27 cellular contexts compared by ENCODE assay signal in the genomic region with DNA sequence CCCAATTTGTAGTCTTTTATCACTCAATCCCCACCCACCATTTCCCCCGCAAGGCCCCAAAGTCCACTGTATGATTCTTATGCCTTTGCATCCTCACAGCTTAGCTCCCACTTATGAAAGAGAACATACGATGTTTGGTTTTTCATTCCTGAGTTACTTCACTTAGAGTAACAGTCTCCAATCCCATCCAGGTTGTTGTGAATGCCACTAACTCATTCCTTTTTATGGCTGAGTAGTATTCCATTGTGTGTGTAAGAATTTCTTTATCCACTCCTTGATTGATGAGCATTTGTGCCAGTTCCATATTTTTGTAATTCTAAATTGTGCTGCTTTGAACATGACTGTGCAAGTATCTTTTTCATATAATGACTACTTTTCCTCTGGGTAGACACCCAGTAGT.
DNase-seq lines count a peak whose midpoint lies in the region; ATAC-seq, FAIRE-seq and TF ChIP-seq lines count a peak whose summit lies in the region.
"Had no signal": no experiment of that assay in that cellular context is flagged by ENCODE, and none has a peak within 500 bp of the region (broad histone marks: within the 10 kb centered on the region; RNA-seq: fewer than 3 reads in every experiment).

No MANE protein-coding gene starts in this region.

- peaks cover 6% of the 10 kb centered on the region for H3K4me1 Mint-ChIP-seq in memory B cell

- FAIRE-seq in K562 (lab: Jason Lieb, UNC), result no peak
- FAIRE-seq: A204.1, G401.6, GM12891, GM19239 had no signal

- no peaks in the 10 kb centered on the region for H3K36me3 ChIP-seq in A673 (ENCODE audit: insufficient read depth, low read length, poor library complexity, severe bottlenecking)
- no peaks in the 10 kb centered on the region for H3K36me3 ChIP-seq in HEK293 (ENCODE audit: control insufficient read depth in 2 of 2, insufficient read depth in 1 of 2, low read length in 2 of 2)
- no peaks in the 10 kb centered on the region for H3K36me3 ChIP-seq in K562 (ENCODE audit: control insufficient read depth, insufficient read depth, low read length)
- H3K36me3 ChIP-seq in ascending aorta, result no peaks in the 10 kb centered on the region
- H3K36me3 ChIP-seq: BE2C had no signal

- H3K4me3 Mint-ChIP-seq in memory B cell, result no peak overlapping the region
- H3K4me3 Mint-ChIP-seq: CD14-positive monocyte; CD4-positive, alpha-beta memory T cell; CD4-positive, CD25-positive, alpha-beta regulatory T cell; CD8-positive, alpha-beta memory T cell had no signal

- TSS peak; percentile 15 for BruUV-seq in A673 (replicated peaks; lab: Mats Ljungman, UMichigan)
- no TSS peak for BruUV-seq in K562 (replicated peaks; lab: Mats Ljungman, UMichigan)

- no peak for TF ChIP-seq POLR2A in K562 (conservative IDR thresholded peaks at IDR 0.05)

- POLR2A ChIA-PET in A673 (lab: Charles Lee; ENCODE audit: low non-redundant PET) (no interaction called here), HEK293 (lab: Yijun Ruan, JAX) (no interaction called here), K562 (lab: Yijun Ruan, JAX) (interaction anchor here (1.0 kb wide), 1 partner anchor 13 kb away, joined by 3 read pairs; no protein-coding TSS in a partner anchor)

- H3K27ac Mint-ChIP-seq in memory B cell, result peak overlapping the region; percentile 47
- H3K27ac Mint-ChIP-seq: CD14-positive monocyte; CD4-positive, CD25-positive, alpha-beta regulatory T cell had no signal

- no peak overlapping the region for H2AFZ ChIP-seq in K562 (ENCODE audit: low read depth, low read length)

- H3K9me3 ChIP-seq in A673 (ENCODE audit: low read depth, low read length, poor library complexity, severe bottlenecking) (no peaks in the 10 kb centered on the region), HEK293 (ENCODE audit: control insufficient read depth, insufficient read depth, low read depth, low read length) (no peaks in the 10 kb centered on the region), K562 (replicated peaks; ENCODE audit: control insufficient read depth, insufficient read depth, low read depth, low read length) (no peaks in the 10 kb centered on the region), ascending aorta (no peaks in the 10 kb centered on the region)
- H3K9me3 ChIP-seq: BE2C, BLaER1 had no signal

- in situ Hi-C loops in K562 (cut with MboI), result no loop called here

- peaks cover 7% of the 10 kb centered on the region; the same call in 1 of the 3 replicates for H3K79me2 ChIP-seq in K562 (ENCODE audit: control insufficient read depth, insufficient read depth, low read length)

- ATAC-seq in K562, result no peak
- ATAC-seq in memory B cell (ENCODE audit: low read depth), result no peak
- ATAC-seq in HG03457 (IDR thresholded peaks at IDR 0.05; ENCODE audit: unreplicated experiment), result no peak

- TF ChIP-seq RAD21 in K562 (CRISPR knock-in tag; conservative IDR thresholded peaks at IDR 0.05 in 1 of 2, IDR thresholded peaks at IDR 0.05 in 1 of 2), result no peak

- no peaks in the 10 kb centered on the region for H3K9me1 ChIP-seq in K562 (ENCODE audit: control insufficient read depth, insufficient read depth, low read length)

- TF ChIP-seq EP300 in K562 (IDR thresholded peaks at IDR 0.05; ENCODE audit: low read length), result no peak

- no peak overlapping the region for H3K4me2 ChIP-seq in K562 (ENCODE audit: insufficient read depth, low read length)
- H3K4me2 ChIP-seq: BLaER1 had no signal

- H3K4me1 ChIP-seq in A673 (ENCODE audit: insufficient read depth, low read length, poor library complexity, severe bottlenecking), result no peaks in the 10 kb centered on the region
- H3K4me1 ChIP-seq in HEK293 (ENCODE audit: control insufficient read depth, insufficient read depth, low read length), result no peaks in the 10 kb centered on the region; the same call in 1 of the 2 replicates
- no peaks in the 10 kb centered on the region for H3K4me1 ChIP-seq in K562 (replicated peaks in 1 of 2; ENCODE audit: control insufficient read depth in 2 of 2, insufficient read depth in 2 of 2, low read length in 2 of 2)
- H3K4me1 ChIP-seq in ascending aorta, result peaks cover 0 to 2% of the 10 kb centered on the region in 2 donors
- H3K4me1 ChIP-seq: BE2C, BLaER1 had no signal

- H3K27me3 ChIP-seq in A673 (replicated peaks; ENCODE audit: insufficient read depth, low read depth, low read length, poor library complexity), result no peaks in the 10 kb centered on the region
- no peaks in the 10 kb centered on the region for H3K27me3 ChIP-seq in K562 (ENCODE audit: control insufficient read depth in 2 of 2, insufficient read depth in 2 of 2, low read length in 2 of 2)
- H3K27me3 ChIP-seq in ascending aorta, result no peaks in the 10 kb centered on the region
- H3K27me3 ChIP-seq: BE2C, BLaER1 had no signal

- H3K9me3 Mint-ChIP-seq in memory B cell, result peaks cover 2% of the 10 kb centered on the region
- H3K9me3 Mint-ChIP-seq: CD4-positive, alpha-beta memory T cell; CD8-positive, alpha-beta memory T cell had no signal

- CTCF ChIA-PET in A673 (lab: Charles Lee), result no interaction called here
- CTCF ChIA-PET in HEK293 (lab: Yijun Ruan, JAX), result no interaction called here
- CTCF ChIA-PET in K562 (lab: Yijun Ruan, JAX; ENCODE audit: low intra/inter-chr PET ratio), result no interaction called here

- H3K27me3 Mint-ChIP-seq in memory B cell, result no peaks in the 10 kb centered on the region
- H3K27me3 Mint-ChIP-seq: CD4-positive, alpha-beta memory T cell; CD4-positive, CD25-positive, alpha-beta regulatory T cell had no signal

- H3K4me3 ChIP-seq in A673 (ENCODE audit: low read depth, low read length, poor library complexity, severe bottlenecking), result no peak overlapping the region
- H3K4me3 ChIP-seq in HEK293 (ENCODE audit: low read depth, low read length), result no peak overlapping the region
- H3K4me3 ChIP-seq in K562, result no peak overlapping the region
- no peak overlapping the region for H3K4me3 ChIP-seq in ascending aorta
- H3K4me3 ChIP-seq: BLaER1 had no signal

- H3K27ac ChIP-seq in A673 (ENCODE audit: low read depth, low read length, poor library complexity, severe bottlenecking) (no peak overlapping the region), HEK293 (ENCODE audit: extremely low read depth, low read depth, low read length) (no peak overlapping the region), K562 (ENCODE audit: extremely low read depth, low read depth, low read length) (no peak overlapping the region), ascending aorta (no peak overlapping the region)
- H3K27ac ChIP-seq: BLaER1 had no signal

- TF ChIP-seq CTCF in A673 (conservative IDR thresholded peaks at IDR 0.05; ENCODE audit: low read depth, low read length) (no peak), HEK293 (tag by site-specific recombination; IDR thresholded peaks at IDR 0.05) (no peak), K562 (IDR thresholded peaks at IDR 0.05 in 2 of 3, conservative IDR thresholded peaks at IDR 0.05 in 1 of 3; ENCODE audit: insufficient read depth in 2 of 3, low read depth in 1 of 3, low read length in 3 of 3) (no peak), ascending aorta (IDR thresholded peaks at IDR 0.05) (no peak)

- H3K36me3 Mint-ChIP-seq in memory B cell, result peaks cover 7% of the 10 kb centered on the region

- WGBS in K562 (ENCODE audit: insufficient coverage, low coverage, missing lambda C conversion rate), result 84% methylated on average over 2 of the region's 2 CpGs

- intact Hi-C loops in A673 (cut with micrococcal nuclease; ENCODE audit: unreplicated experiment), result no loop called here
- intact Hi-C loops in K562 (cut with micrococcal nuclease), result no loop called here
- intact Hi-C loops in ascending aorta (cut with DNase I), result no loop called here

- no peak overlapping the region for H3K9ac ChIP-seq in K562 (ENCODE audit: insufficient read depth in 1 of 2, low read depth in 2 of 2, low read length in 2 of 2)
- H3K9ac ChIP-seq: BLaER1 had no signal

- DNase-seq in A673 (ENCODE audit: low spot score) (no peak), K562 (ENCODE audit: extremely low read depth in 1 of 4, low spot score in 3 of 4) (no peak), memory B cell (ENCODE audit: low spot score in 2 of 2) (no peak), cerebellum (ENCODE audit: low spot score) (no peak), ascending aorta (ENCODE audit: low spot score in 2 of 2) (no peak)
- DNase-seq: 8988T; BE2C; C1 segment of cervical spinal cord; CD4-positive, alpha-beta memory T cell; CD4-positive, CD25-positive, alpha-beta regulatory T cell; CD8-positive, alpha-beta memory T cell; COR-L47; DMS 273 treated with DMSO at 0.1 percent for 48 hours; DMS153; DMS53; DMS79; DND-41; EL; GF-D8 had no signal

- H4K20me1 ChIP-seq in K562 (replicated peaks; ENCODE audit: control insufficient read depth, insufficient read depth, low read length), result no peaks in the 10 kb centered on the region

TF ChIP-seq in HEK293, 187 proteins besides CTCF, POLR2A, EP300 and RAD21 (continues in another document):
- TF ChIP-seq, protein P1, sequence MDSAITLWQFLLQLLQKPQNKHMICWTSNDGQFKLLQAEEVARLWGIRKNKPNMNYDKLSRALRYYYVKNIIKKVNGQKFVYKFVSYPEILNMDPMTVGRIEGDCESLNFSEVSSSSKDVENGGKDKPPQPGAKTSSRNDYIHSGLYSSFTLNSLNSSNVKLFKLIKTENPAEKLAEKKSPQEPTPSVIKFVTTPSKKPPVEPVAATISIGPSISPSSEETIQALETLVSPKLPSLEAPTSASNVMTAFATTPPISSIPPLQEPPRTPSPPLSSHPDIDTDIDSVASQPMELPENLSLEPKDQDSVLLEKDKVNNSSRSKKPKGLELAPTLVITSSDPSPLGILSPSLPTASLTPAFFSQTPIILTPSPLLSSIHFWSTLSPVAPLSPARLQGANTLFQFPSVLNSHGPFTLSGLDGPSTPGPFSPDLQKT (IDR thresholded peaks at IDR 0.05; ENCODE audit: borderline replicate concordance, low read depth, low read length), result no peak
- no peak for TF ChIP-seq ZNF37A (tag by site-specific recombination; IDR thresholded peaks at IDR 0.05)

TF ChIP-seq in K562, 482 proteins besides CTCF, POLR2A, EP300 and RAD21 (continues in another document):
- TF ChIP-seq, protein P2, sequence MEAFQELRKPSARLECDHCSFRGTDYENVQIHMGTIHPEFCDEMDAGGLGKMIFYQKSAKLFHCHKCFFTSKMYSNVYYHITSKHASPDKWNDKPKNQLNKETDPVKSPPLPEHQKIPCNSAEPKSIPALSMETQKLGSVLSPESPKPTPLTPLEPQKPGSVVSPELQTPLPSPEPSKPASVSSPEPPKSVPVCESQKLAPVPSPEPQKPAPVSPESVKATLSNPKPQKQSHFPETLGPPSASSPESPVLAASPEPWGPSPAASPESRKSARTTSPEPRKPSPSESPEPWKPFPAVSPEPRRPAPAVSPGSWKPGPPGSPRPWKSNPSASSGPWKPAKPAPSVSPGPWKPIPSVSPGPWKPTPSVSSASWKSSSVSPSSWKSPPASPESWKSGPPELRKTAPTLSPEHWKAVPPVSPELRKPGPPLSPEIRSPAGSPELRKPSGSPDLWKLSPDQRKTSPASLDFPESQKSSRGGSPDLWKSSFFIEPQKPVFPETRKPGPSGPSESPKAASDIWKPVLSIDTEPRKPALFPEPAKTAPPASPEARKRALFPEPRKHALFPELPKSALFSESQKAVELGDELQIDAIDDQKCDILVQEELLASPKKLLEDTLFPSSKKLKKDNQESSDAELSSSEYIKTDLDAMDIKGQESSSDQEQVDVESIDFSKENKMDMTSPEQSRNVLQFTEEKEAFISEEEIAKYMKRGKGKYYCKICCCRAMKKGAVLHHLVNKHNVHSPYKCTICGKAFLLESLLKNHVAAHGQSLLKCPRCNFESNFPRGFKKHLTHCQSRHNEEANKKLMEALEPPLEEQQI (IDR thresholded peaks at IDR 0.05), result no peak
